Comparison of ENCODE assay signal across 25 cellular contexts in the genomic region with DNA sequence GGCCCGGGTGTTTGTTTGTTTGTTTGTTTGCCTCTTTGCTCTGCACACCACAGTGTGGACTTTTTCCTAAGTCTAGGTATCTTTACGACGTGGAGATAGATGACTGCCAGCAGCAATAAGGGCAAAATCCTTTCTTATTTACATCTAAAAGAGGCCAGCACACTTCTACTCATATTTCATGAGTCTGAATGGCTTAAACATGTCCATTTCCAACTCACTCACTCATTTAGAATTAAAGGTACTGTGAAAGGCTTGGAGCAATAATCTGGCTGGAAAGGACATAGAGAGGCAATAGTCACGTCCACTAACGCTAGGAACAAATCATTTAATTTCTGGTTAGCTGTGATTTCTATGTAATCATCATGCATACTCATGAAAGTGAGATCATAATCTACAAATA.
"Had no signal": no experiment of that assay in that cellular context is flagged by ENCODE, and none has a peak within 500 bp of the region (broad histone marks: within the 10 kb centered on the region; RNA-seq: fewer than 3 reads in every experiment).

No MANE protein-coding gene starts in this region.

- H3K36me3 Mint-ChIP-seq: immature natural killer cell; naive thymus-derived CD8-positive, alpha-beta T cell had no signal

- ATAC-seq: activated CD4-positive, CD25-positive, alpha-beta regulatory T cell treated with anti-CD3 and anti-CD28 coated beads, Interleukin-2, amount 50 U/mL, for 24 hours; activated CD8-positive, alpha-beta memory T cell treated with anti-CD3 and anti-CD28 coated beads, Interleukin-2, amount 10 ng/mL, durations not matched to agents 7 days and 5 days; body of pancreas; naive thymus-derived CD8-positive, alpha-beta T cell; stimulated activated naive CD8-positive, alpha-beta T cell treated with anti-CD3 and anti-CD28 coated beads, Interleukin-15, Interleukin-2, amounts not matched to agents 100 U/mL and 50 U/mL, for 24 hours had no signal

- H3K9me3 ChIP-seq: body of pancreas, left ventricle myocardium inferior, ovary, prostate gland, upper lobe of left lung had no signal

- H3K4me3 ChIP-seq: body of pancreas, left ventricle myocardium inferior, ovary, prostate gland, upper lobe of left lung had no signal

- H3K27ac Mint-ChIP-seq: activated CD4-positive, alpha-beta memory T cell treated with anti-CD3 and anti-CD28 coated beads, Interleukin-2, amount 10 ng/mL, durations not matched to agents 7 days and 5 days; activated CD4-positive, alpha-beta T cell treated with anti-CD3 and anti-CD28 coated beads, Interleukin-2, amount 10 ng/mL, durations not matched to agents 24 days and 14 days; activated CD8-positive, alpha-beta memory T cell treated with anti-CD3 and anti-CD28 coated beads, Interleukin-2, amount 10 ng/mL, durations not matched to agents 7 days and 5 days; activated T-helper 1 cell treated with anti-CD3 and anti-CD28 coated beads, Interleukin-12 subunit alpha, Interleukin-12 subunit beta, Interleukin-2, Interleukin-4 antibody, amounts not matched to agents 30 ng/mL and 10 ng/mL and 1 ng/mL, durations not matched to agents 14 hours and 24 hours and 36 hours; immature natural killer cell; naive thymus-derived CD8-positive, alpha-beta T cell; T-helper 2 cell treated with Interferon-gamma antibody and Interleukin-4, amounts not matched to agents 5 μg/mL and 100 μg/mL, for 36 hours had no signal

- H3K27ac ChIP-seq: body of pancreas, left ventricle myocardium inferior, ovary, prostate gland, VCaP had no signal

- H3K4me1 ChIP-seq: prostate gland had no signal

- DNase-seq: activated CD4-positive, alpha-beta memory T cell treated with anti-CD3 and anti-CD28 coated beads, Interleukin-2, amount 10 ng/mL, durations not matched to agents 7 days and 5 days; activated CD4-positive, alpha-beta T cell treated with anti-CD3 and anti-CD28 coated beads, Interleukin-2, amount 10 ng/mL, durations not matched to agents 24 days and 14 days; activated CD8-positive, alpha-beta memory T cell treated with anti-CD3 and anti-CD28 coated beads, Interleukin-2, amount 10 ng/mL, durations not matched to agents 7 days and 5 days; activated gamma-delta T cell; activated naive CD4-positive, alpha-beta T cell treated with anti-CD3 and anti-CD28 coated beads, Interleukin-2, amount 50 U/mL, for 16 hours; anterior cingulate cortex; body of pancreas; caudate nucleus; dermis blood vessel endothelial cell; effector CD8-positive, alpha-beta T cell; erythroblast; foreskin melanocyte; immature natural killer cell; kidney glomerular epithelial cell; left ventricle myocardium inferior; naive thymus-derived CD8-positive, alpha-beta T cell; ovary; stimulated activated CD4-positive, alpha-beta T cell treated with anti-CD3 and anti-CD28 coated beads, Interleukin-4, amount 100 ng/mL, for 24 hours; stimulated activated naive CD8-positive, alpha-beta T cell treated with anti-CD3 and anti-CD28 coated beads, Interleukin-15, Interleukin-2, amounts not matched to agents 100 U/mL and 50 U/mL, for 24 hours; upper lobe of left lung had no signal

- H3K4me3 Mint-ChIP-seq: activated CD4-positive, alpha-beta memory T cell treated with anti-CD3 and anti-CD28 coated beads, Interleukin-2, amount 10 ng/mL, durations not matched to agents 7 days and 5 days; activated CD4-positive, alpha-beta T cell treated with anti-CD3 and anti-CD28 coated beads, Interleukin-2, amount 10 ng/mL, durations not matched to agents 24 days and 14 days; activated CD8-positive, alpha-beta memory T cell treated with anti-CD3 and anti-CD28 coated beads, Interleukin-2, amount 10 ng/mL, durations not matched to agents 7 days and 5 days; activated T-helper 1 cell treated with anti-CD3 and anti-CD28 coated beads, Interleukin-12 subunit alpha, Interleukin-12 subunit beta, Interleukin-2, Interleukin-4 antibody, amounts not matched to agents 30 ng/mL and 10 ng/mL and 1 ng/mL, durations not matched to agents 14 hours and 24 hours and 36 hours; immature natural killer cell; naive thymus-derived CD8-positive, alpha-beta T cell; T-helper 2 cell treated with Interferon-gamma antibody and Interleukin-4, amounts not matched to agents 5 μg/mL and 100 μg/mL, for 36 hours had no signal

- H3K9me3 Mint-ChIP-seq: activated CD4-positive, alpha-beta memory T cell treated with anti-CD3 and anti-CD28 coated beads, Interleukin-2, amount 10 ng/mL, durations not matched to agents 7 days and 5 days; activated CD4-positive, alpha-beta T cell treated with anti-CD3 and anti-CD28 coated beads, Interleukin-2, amount 10 ng/mL, durations not matched to agents 24 days and 14 days; activated T-helper 1 cell treated with anti-CD3 and anti-CD28 coated beads, Interleukin-12 subunit alpha, Interleukin-12 subunit beta, Interleukin-2, Interleukin-4 antibody, amounts not matched to agents 30 ng/mL and 10 ng/mL and 1 ng/mL, durations not matched to agents 14 hours and 24 hours and 36 hours; immature natural killer cell; T-helper 2 cell treated with Interferon-gamma antibody and Interleukin-4, amounts not matched to agents 5 μg/mL and 100 μg/mL, for 36 hours had no signal

- H3K27me3 ChIP-seq: body of pancreas, ovary, upper lobe of left lung had no signal

- H3K36me3 ChIP-seq: left ventricle myocardium inferior, ovary, prostate gland, upper lobe of left lung had no signal
